10 cellular contexts compared by ENCODE assay signal in genomic region chr3:40782086-40782721, GRCh38.
DNase-seq lines count a peak whose midpoint lies in the region; ATAC-seq and TF ChIP-seq lines count a peak whose summit lies in the region.
"Had no signal": no experiment of that assay in that cellular context is flagged by ENCODE, and none has a peak within 500 bp of the region (broad histone marks: within the 10 kb centered on the region; RNA-seq: fewer than 3 reads in every experiment).

No MANE protein-coding gene starts in this region.

- CTCF ChIA-PET in MCF 10A (lab: Yijun Ruan, JAX) = interaction anchor here (1.2 kb wide), 1 partner anchor 12 kb away, joined by 6 read pairs; no protein-coding TSS in a partner anchor

- no peaks in the 10 kb centered on the region for H3K4me1 Mint-ChIP-seq in MCF 10A (ENCODE audit: insufficient read depth, unreplicated experiment)
- H3K4me1 Mint-ChIP-seq: central memory CD8-positive, alpha-beta T cell had no signal

- peak; percentile 1 for DNase-seq in NCI-H1092 treated with DMSO at 0.1 percent for 48 hours (lab: John Stamatoyannopoulos, UW)
- DNase-seq in NCI-H1092 (lab: John Stamatoyannopoulos, UW) = no peak
- DNase-seq in LHCN-M2 (ENCODE audit: low read depth) = peak; percentile 45
- peak; percentile 16 for DNase-seq in MCF 10A (ENCODE audit: unreplicated experiment)
- no peak for DNase-seq in retinal pigment epithelial cell (ENCODE audit: low read depth)
- DNase-seq in stimulated activated CD4-positive, alpha-beta T cell treated with anti-CD3 and anti-CD28 coated beads, Interleukin-4, amount 100 ng/mL, for 1 hour = no peak
- no peak for DNase-seq in globus pallidus (ENCODE audit: low spot score)
- DNase-seq: head of caudate nucleus had no signal

- no peak for ATAC-seq in GM18861 (IDR thresholded peaks at IDR 0.05; ENCODE audit: unreplicated experiment)

- H3K27me3 Mint-ChIP-seq in MCF 10A (ENCODE audit: insufficient read depth, unreplicated experiment) = no peaks in the 10 kb centered on the region

- intact Hi-C loops in MCF 10A (cut with micrococcal nuclease) = loop anchor here (10.0 kb wide), 1 partner anchor 1343 kb away; no protein-coding TSS in a partner anchor

- POLR2A ChIA-PET in MCF 10A (lab: Yijun Ruan, JAX) = no interaction called here

- H3K36me3 Mint-ChIP-seq in MCF 10A (ENCODE audit: insufficient read depth, unreplicated experiment) = no peaks in the 10 kb centered on the region

- peaks cover 8% of the 10 kb centered on the region for H3K9me3 Mint-ChIP-seq in MCF 10A (ENCODE audit: unreplicated experiment)

- no peak for TF ChIP-seq CTCF in MCF 10A (IDR thresholded peaks at IDR 0.05; ENCODE audit: unreplicated experiment)
- TF ChIP-seq CTCF in retinal pigment epithelial cell (conservative IDR thresholded peaks at IDR 0.05; ENCODE audit: low read depth, low read length) = peak; percentile 21

- no peak overlapping the region for H3K4me3 Mint-ChIP-seq in MCF 10A (ENCODE audit: unreplicated experiment)
- H3K4me3 Mint-ChIP-seq: central memory CD8-positive, alpha-beta T cell had no signal

- no TSS peak for BruUV-seq in MCF 10A (replicated peaks; lab: Mats Ljungman, UMichigan)

- no peak overlapping the region for H3K4me3 ChIP-seq in retinal pigment epithelial cell (ENCODE audit: low read length)

- no peak overlapping the region for H3K27ac Mint-ChIP-seq in MCF 10A (ENCODE audit: low read depth, unreplicated experiment)

Comparison
In these comparisons a context has a peak if more than half of its experiments do, and no peak if none do; other contexts are left out.
1. DNase-seq: peak in NCI-H1092 treated with DMSO at 0.1 percent for 48 hours (single experiment), LHCN-M2 (single experiment) and MCF 10A (single experiment); none in NCI-H1092 (single experiment), retinal pigment epithelial cell (single experiment), stimulated activated CD4-positive, alpha-beta T cell treated with anti-CD3 and anti-CD28 coated beads, Interleukin-4, amount 100 ng/mL, for 1 hour (single experiment) and globus pallidus (single experiment).